In the genomic region with DNA sequence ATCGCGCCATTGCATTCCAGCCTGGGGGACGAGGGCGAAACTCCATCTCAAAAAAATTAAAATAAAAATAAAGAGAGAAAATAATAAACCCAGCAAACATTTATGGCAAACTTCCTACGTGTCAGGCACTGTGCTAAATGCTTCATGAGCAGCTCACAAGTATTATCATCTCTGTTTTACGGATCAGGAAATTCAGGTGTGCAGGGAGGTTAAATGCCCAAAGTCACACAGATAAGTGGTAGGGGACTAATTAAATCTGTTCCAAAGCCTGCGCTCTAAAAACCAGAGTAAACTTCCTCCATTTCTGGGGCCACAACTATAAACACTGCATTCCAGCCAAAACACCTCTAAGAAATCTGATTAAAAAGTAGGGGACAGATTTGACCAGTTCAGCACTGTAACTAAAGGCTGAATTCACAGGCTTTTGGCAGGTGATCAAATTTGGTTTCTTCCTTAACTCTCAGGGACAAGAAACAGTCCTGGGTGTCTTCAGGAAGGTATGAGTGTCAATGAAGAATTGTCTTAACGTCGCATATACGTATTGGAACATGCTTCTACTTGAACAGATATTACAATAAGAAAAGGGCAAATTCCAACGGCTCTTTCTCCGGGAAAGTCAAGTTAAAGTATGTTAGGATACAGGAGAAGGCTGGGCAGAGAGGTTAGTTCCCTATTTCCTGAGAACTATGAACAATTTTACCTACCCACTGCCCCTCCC, we compare ENCODE assay signal across 8 cellular contexts. TPM values are rescaled to one million over a fixed set of nuclear protein-coding genes. Genes with fewer than 3 reads are reported as not detected.
DNase-seq lines count a peak whose midpoint lies in the region; ATAC-seq, FAIRE-seq and TF ChIP-seq lines count a peak whose summit lies in the region.

No MANE protein-coding gene starts in this region.

- H2BK5ac ChIP-seq in mesenchymal stem cell (ENCODE audit: low read depth, low read length, poor library complexity, severe bottlenecking): no peak overlapping the region

- WGBS in mesenchymal stem cell: 63% methylated on average over 1 of the region's 12 CpGs

- H3K4me1 ChIP-seq in mesenchymal stem cell (ENCODE audit: control insufficient read depth, insufficient read depth, low read depth, low read length): peaks cover 5% of the 10 kb centered on the region

- no peak for TF ChIP-seq CTCF in choroid plexus epithelial cell (conservative IDR thresholded peaks at IDR 0.05; ENCODE audit: low read depth, low read length)

- H3K9me3 Mint-ChIP-seq in activated T-cell treated with anti-CD3 and anti-CD28 coated beads, Interleukin-2, amount 50 U/mL, for 4 hours: no peaks in the 10 kb centered on the region

- peak overlapping the region; percentile 89 to 96 for H3K18ac ChIP-seq in mesenchymal stem cell (ENCODE audit: low read depth in 1 of 2, low read length in 2 of 2)

- H3K4me3 ChIP-seq in choroid plexus epithelial cell (ENCODE audit: low read depth, low read length) (peak overlapping the region; percentile 91), mesenchymal stem cell (ENCODE audit: insufficient read depth in 1 of 2, low read depth in 1 of 2, low read length in 2 of 2) (peak overlapping the region; percentile 90)

- DNase-seq in activated T-cell treated with anti-CD3 and anti-CD28 coated beads, Interleukin-2, amount 50 U/mL, for 4 hours: no peak
- DNase-seq in activated T-cell treated with anti-CD3 and anti-CD28 coated beads, Interleukin-2, amount 50 U/mL, for 48 hours: no peak
- DNase-seq in NCI-H526 treated with DMSO at 0.1 percent for 48 hours (lab: John Stamatoyannopoulos, UW) (peak; percentile 53), choroid plexus epithelial cell (ENCODE audit: low read depth) (peak; percentile 7), mesenchymal stem cell (no peak), urothelium cell line (ENCODE audit: low spot score) (peak; percentile 5), amniotic stem cell (lab: John Stamatoyannopoulos, UW) (no peak)

- H3K27me3 ChIP-seq in mesenchymal stem cell (ENCODE audit: control insufficient read depth in 1 of 2, insufficient read depth in 1 of 2, low read length in 2 of 2): no peaks in the 10 kb centered on the region

- peak overlapping the region; percentile 88 for H3K27ac ChIP-seq in mesenchymal stem cell (ENCODE audit: low read length, poor library complexity, severe bottlenecking)

- H3K4ac ChIP-seq in mesenchymal stem cell (ENCODE audit: low read depth in 1 of 2, low read length in 2 of 2): peak overlapping the region; percentile 19 to 46

- H3K27me3 Mint-ChIP-seq in activated T-cell treated with anti-CD3 and anti-CD28 coated beads, Interleukin-2, amount 50 U/mL, for 4 hours (ENCODE audit: low read depth): no peaks in the 10 kb centered on the region

- H2BK12ac ChIP-seq in mesenchymal stem cell (ENCODE audit: low read length in 2 of 2): no peak overlapping the region

- no peak overlapping the region for H2BK15ac ChIP-seq in mesenchymal stem cell (ENCODE audit: low read depth, poor library complexity, severe bottlenecking)

- peaks cover 9% of the 10 kb centered on the region for H3K79me1 ChIP-seq in mesenchymal stem cell (replicated peaks; ENCODE audit: low read length, poor library complexity, severe bottlenecking)

- H3K23ac ChIP-seq in mesenchymal stem cell (ENCODE audit: low read length in 2 of 2): no peak overlapping the region

- peak overlapping the region; percentile 60 for H3K4me2 ChIP-seq in mesenchymal stem cell (ENCODE audit: low read length, poor library complexity, severe bottlenecking)

- no peaks in the 10 kb centered on the region for H3K9me3 ChIP-seq in mesenchymal stem cell (ENCODE audit: control insufficient read depth, low read length)

- no peak overlapping the region for H2BK120ac ChIP-seq in mesenchymal stem cell (ENCODE audit: low read depth, low read length)

- H3K36me3 ChIP-seq in mesenchymal stem cell (ENCODE audit: control insufficient read depth in 1 of 2, insufficient read depth in 2 of 2, low read depth in 1 of 2, low read length in 2 of 2): peaks cover 0 to 15% of the 10 kb centered on the region in 2 experiments

- peaks cover 18% of the 10 kb centered on the region for H3K4me1 Mint-ChIP-seq in activated T-cell treated with anti-CD3 and anti-CD28 coated beads, Interleukin-2, amount 50 U/mL, for 4 hours (ENCODE audit: low read depth)

- no peak for ATAC-seq in activated T-cell treated with anti-CD3 and anti-CD28 coated beads, Interleukin-2, amount 50 U/mL, for 4 hours
- ATAC-seq in GM18868 (IDR thresholded peaks at IDR 0.05; ENCODE audit: unreplicated experiment): no peak

- H2AK5ac ChIP-seq in mesenchymal stem cell (ENCODE audit: low read length, severe bottlenecking): no peak overlapping the region

- H2AFZ ChIP-seq in mesenchymal stem cell (ENCODE audit: low read depth, low read length): peak overlapping the region; percentile 97

- peak overlapping the region; percentile 96 for H3K9ac ChIP-seq in mesenchymal stem cell (ENCODE audit: low read length)

- H3K14ac ChIP-seq in mesenchymal stem cell (ENCODE audit: low read length in 2 of 2): no peak overlapping the region

- H4K8ac ChIP-seq in mesenchymal stem cell (ENCODE audit: low read length): no peak overlapping the region

- no peak overlapping the region for H4K91ac ChIP-seq in mesenchymal stem cell (ENCODE audit: low read length)

- peaks cover 3% of the 10 kb centered on the region for H3K36me3 Mint-ChIP-seq in activated T-cell treated with anti-CD3 and anti-CD28 coated beads, Interleukin-2, amount 50 U/mL, for 4 hours (ENCODE audit: insufficient read depth)

- peak overlapping the region; percentile 95 for H3K4me3 Mint-ChIP-seq in activated T-cell treated with anti-CD3 and anti-CD28 coated beads, Interleukin-2, amount 50 U/mL, for 4 hours

- no peak for FAIRE-seq in urothelium cell line (lab: Jason Lieb, UNC)

RNA-seq across cellular contexts. Expression of a gene that starts 1.0 kb away (rescaled TPM):
- total RNA-seq in activated T-cell treated with anti-CD3 and anti-CD28 coated beads, Interleukin-2, amount 50 U/mL, for 4 hours: 10 to 100 TPM; 35.8 to 37.7 (median 35.9) TPM
- polyA plus RNA-seq in mesenchymal stem cell (2013, experiment 1 of 2): 17.3 TPM
- polyA plus RNA-seq in mesenchymal stem cell (2013, experiment 2 of 2): 16.9 TPM

RNA-seq across cellular contexts. Expression of a gene that starts 32.8 kb away (rescaled TPM):
- total RNA-seq in activated T-cell treated with anti-CD3 and anti-CD28 coated beads, Interleukin-2, amount 50 U/mL, for 4 hours: 100 to 1,000 TPM in 2 of 3 donors, 10 to 100 TPM in 1; 99.5 to 103 (median 102) TPM
- polyA plus RNA-seq in mesenchymal stem cell (2013, experiment 1 of 2): 53.9 TPM
- polyA plus RNA-seq in mesenchymal stem cell (2013, experiment 2 of 2): 54.6 TPM

RNA-seq across cellular contexts. Expression of a gene that starts 33.3 kb away (rescaled TPM):
- total RNA-seq in activated T-cell treated with anti-CD3 and anti-CD28 coated beads, Interleukin-2, amount 50 U/mL, for 4 hours: 100 to 1,000 TPM in 1 of 3 donors, 10 to 100 TPM in 2; 95.1 to 112 (median 95.3) TPM
- polyA plus RNA-seq in mesenchymal stem cell (2013, experiment 1 of 2): 61.0 TPM
- polyA plus RNA-seq in mesenchymal stem cell (2013, experiment 2 of 2): 61.2 TPM

RNA-seq across cellular contexts. Expression of a gene that starts 40.7 kb away (rescaled TPM):
- total RNA-seq in activated T-cell treated with anti-CD3 and anti-CD28 coated beads, Interleukin-2, amount 50 U/mL, for 4 hours: 100 to 1,000 TPM; 119 to 169 (median 146) TPM
- 34.6 TPM for polyA plus RNA-seq in mesenchymal stem cell (2013, experiment 1 of 2)
- 32.7 TPM for polyA plus RNA-seq in mesenchymal stem cell (2013, experiment 2 of 2)

Comparison
In these comparisons a context has a peak if more than half of its experiments do, and no peak if none do; other contexts are left out.
1. DNase-seq: peak in NCI-H526 treated with DMSO at 0.1 percent for 48 hours (single experiment), choroid plexus epithelial cell (single experiment) and urothelium cell line (single experiment); none in activated T-cell treated with anti-CD3 and anti-CD28 coated beads, Interleukin-2, amount 50 U/mL, for 4 hours (single experiment), activated T-cell treated with anti-CD3 and anti-CD28 coated beads, Interleukin-2, amount 50 U/mL, for 48 hours (0 of 2), mesenchymal stem cell (single experiment) and amniotic stem cell (single experiment).